In the genomic region with DNA sequence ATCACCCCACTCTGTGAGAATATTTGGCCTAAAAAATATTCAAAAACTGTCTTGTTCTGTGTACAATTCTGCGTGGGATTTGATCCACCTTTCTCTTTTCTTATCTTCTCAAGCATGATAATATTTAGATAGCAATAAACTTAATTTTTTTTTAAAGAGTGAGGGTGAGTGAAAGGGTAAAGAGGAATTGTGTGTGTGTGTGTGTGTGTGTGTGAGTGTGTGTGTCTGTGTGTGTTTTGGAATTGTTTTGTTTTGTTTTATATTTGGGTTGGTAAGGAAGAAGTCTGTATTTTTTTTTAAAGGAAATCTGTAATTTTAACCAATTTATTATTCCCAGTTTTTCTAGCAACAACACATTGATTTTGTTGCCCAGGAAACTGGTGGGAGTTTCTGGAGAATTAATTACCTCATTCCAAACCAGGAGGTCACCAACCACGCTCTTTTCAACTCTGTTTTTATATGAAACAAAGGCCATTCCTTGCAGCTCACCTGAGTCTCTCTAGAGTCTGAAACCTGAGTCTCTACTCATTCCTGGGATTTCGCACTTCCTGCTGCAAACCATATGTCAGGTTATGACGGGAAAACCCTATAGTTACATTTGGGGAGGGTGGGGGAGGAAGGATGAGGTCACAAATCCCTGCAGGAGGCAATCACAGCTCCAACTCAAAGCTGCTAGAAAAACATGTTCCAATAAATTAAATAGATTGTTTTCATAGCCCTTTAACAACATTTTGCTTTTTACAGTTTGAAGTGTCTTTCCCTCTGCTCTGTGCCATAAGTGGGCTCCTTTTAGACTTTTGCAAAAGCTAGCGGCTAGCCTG, we compare ENCODE assay signal across 12 cellular contexts. TPM values are rescaled to one million over a fixed set of nuclear protein-coding genes. Genes with fewer than 3 reads are reported as not detected.
A peak's percentile ranks its signal among the peaks of the same experiment; 100 is the strongest.
DNase-seq lines count a peak whose midpoint lies in the region; ATAC-seq and TF ChIP-seq lines count a peak whose summit lies in the region.
"Had no signal": no experiment of that assay in that cellular context is flagged by ENCODE, and none has a peak within 500 bp of the region (broad histone marks: within the 10 kb centered on the region; RNA-seq: fewer than 3 reads in every experiment).

No MANE protein-coding gene starts in this region.

- intact Hi-C loops in natural killer cell (cut with micrococcal nuclease): no loop called here

- no peak overlapping the region for H3K27ac ChIP-seq in mesendoderm (ENCODE audit: low read depth, low read length)

- H3K4me3 Mint-ChIP-seq in chondrocyte (ENCODE audit: unreplicated experiment): peak overlapping the region; percentile 4
- no peak overlapping the region for H3K4me3 Mint-ChIP-seq in natural killer cell
- H3K4me3 Mint-ChIP-seq: CD4-positive, CD25-positive, alpha-beta regulatory T cell; T-helper 17 cell had no signal

- DNase-seq in DMS53 (lab: John Stamatoyannopoulos, UW) (peak; percentile 87), NCI-H2029 (lab: John Stamatoyannopoulos, UW) (peak; percentile 37), chondrocyte (ENCODE audit: low spot score) (no peak), mesendoderm (peak; percentile 82), natural killer cell (no peak)
- DNase-seq: activated T-cell treated with anti-CD3 and anti-CD28 coated beads, Interleukin-2, amount 50 U/mL, for 1 hour; CD4-positive, CD25-positive, alpha-beta regulatory T cell; midbrain; T-helper 17 cell had no signal

- H3K79me1 ChIP-seq in mesendoderm (ENCODE audit: low read length): no peaks in the 10 kb centered on the region

- no peaks in the 10 kb centered on the region for H3K27me3 ChIP-seq in mesendoderm (ENCODE audit: insufficient read depth, low read length, poor library complexity)

- H3K4me2 ChIP-seq in mesendoderm (ENCODE audit: low read length): no peak overlapping the region

- H2BK120ac ChIP-seq in mesendoderm (ENCODE audit: low read depth, low read length): peak overlapping the region; percentile 62

- ATAC-seq in natural killer cell: no peak
- ATAC-seq in HG03135 (IDR thresholded peaks at IDR 0.05; ENCODE audit: unreplicated experiment): no peak
- ATAC-seq in GM18519 (IDR thresholded peaks at IDR 0.05; ENCODE audit: low FRiP score, unreplicated experiment): no peak
- ATAC-seq in esophagus mucosa: no peak
- ATAC-seq: T-helper 17 cell had no signal

- no peak overlapping the region for H3K23ac ChIP-seq in mesendoderm (ENCODE audit: low read length)

- peaks cover 66% of the 10 kb centered on the region for H3K4me1 Mint-ChIP-seq in chondrocyte (ENCODE audit: low read depth)
- peaks cover 0 to 5% of the 10 kb centered on the region in 2 donors for H3K4me1 Mint-ChIP-seq in natural killer cell

- no peaks in the 10 kb centered on the region for H3K36me3 ChIP-seq in mesendoderm (ENCODE audit: control insufficient read depth, insufficient read depth, low read length)

- H4K5ac ChIP-seq in mesendoderm (ENCODE audit: low read length): no peak overlapping the region

- H2BK5ac ChIP-seq in mesendoderm (ENCODE audit: low read length): no peak overlapping the region

- peak overlapping the region; percentile 93 for H2BK15ac ChIP-seq in mesendoderm (replicated peaks; ENCODE audit: low read depth)

- H3K4me1 ChIP-seq in mesendoderm (ENCODE audit: control insufficient read depth, low read depth, low read length): peaks cover 8% of the 10 kb centered on the region

- H3K56ac ChIP-seq in mesendoderm (ENCODE audit: low read length): peak overlapping the region; percentile 59

- H3K36me3 Mint-ChIP-seq in chondrocyte (ENCODE audit: low read depth) (no peaks in the 10 kb centered on the region), natural killer cell (no peaks in the 10 kb centered on the region)
- H3K36me3 Mint-ChIP-seq: CD4-positive, CD25-positive, alpha-beta regulatory T cell had no signal

- no peak overlapping the region for H4K8ac ChIP-seq in mesendoderm (ENCODE audit: low read depth, low read length)

- no peak overlapping the region for H3K9ac ChIP-seq in mesendoderm (ENCODE audit: low read length)

- no peaks in the 10 kb centered on the region for H3K27me3 Mint-ChIP-seq in chondrocyte (ENCODE audit: low read depth)
- peaks cover 0 to 3% of the 10 kb centered on the region in 2 donors for H3K27me3 Mint-ChIP-seq in natural killer cell (ENCODE audit: low read depth in 2 of 2)

- TF ChIP-seq CTCF in chondrocyte (IDR thresholded peaks at IDR 0.05): no peak
- TF ChIP-seq CTCF in natural killer cell (IDR thresholded peaks at IDR 0.05): no peak

- H3K9me3 Mint-ChIP-seq in chondrocyte (ENCODE audit: low read depth) (no peaks in the 10 kb centered on the region), natural killer cell (no peaks in the 10 kb centered on the region)
- H3K9me3 Mint-ChIP-seq: CD4-positive, CD25-positive, alpha-beta regulatory T cell had no signal

- no peak overlapping the region for H3K4ac ChIP-seq in mesendoderm (ENCODE audit: low read depth, low read length)

- no CpG with 5 or more reads among the region's 5 CpGs for WGBS in mesendoderm (ENCODE audit: extremely low coverage, insufficient coverage, low lambda C conversion rate)

- H3K4me3 ChIP-seq in mesendoderm (ENCODE audit: low read length): no peak overlapping the region

- H3K27ac Mint-ChIP-seq in chondrocyte (ENCODE audit: unreplicated experiment): peak overlapping the region; percentile 62
- no peak overlapping the region for H3K27ac Mint-ChIP-seq in natural killer cell

- H2AK5ac ChIP-seq in mesendoderm (ENCODE audit: low read length): no peak overlapping the region

- no peaks in the 10 kb centered on the region for H3K79me2 ChIP-seq in mesendoderm (ENCODE audit: control insufficient read depth, insufficient read depth, low read length)

- peak overlapping the region; percentile 83 for H3K18ac ChIP-seq in mesendoderm (ENCODE audit: low read length)

RNA-seq across cellular contexts. Expression of a gene that starts 38.1 kb away (rescaled TPM):
- 79.8 to 95.7 TPM (median 80.6 TPM) in 3 replicates for total RNA-seq in chondrocyte
- 25.4 TPM for polyA plus RNA-seq in mesendoderm (2013, experiment 1 of 2)
- polyA plus RNA-seq in mesendoderm (2013, experiment 2 of 2): 26.0 TPM
- total RNA-seq in natural killer cell: 100 to 1,000 TPM; 102 to 118 (median 106) TPM
- total RNA-seq in esophagus mucosa: 45.7 TPM

RNA-seq across cellular contexts. Expression of a gene that starts 46.4 kb away (rescaled TPM):
- 75.1 to 135 TPM (median 80.8 TPM) in 3 replicates for total RNA-seq in chondrocyte
- polyA plus RNA-seq in mesendoderm (2013, experiment 1 of 2): 46.8 TPM
- 50.0 TPM for polyA plus RNA-seq in mesendoderm (2013, experiment 2 of 2)
- total RNA-seq in natural killer cell: 100 to 1,000 TPM; 341 to 437 (median 344) TPM
- total RNA-seq in esophagus mucosa: 40.3 TPM

Comparison
In these comparisons a context has a peak if more than half of its experiments do, and no peak if none do; other contexts are left out.
1. DNase-seq: peak in DMS53 (single experiment), NCI-H2029 (single experiment) and mesendoderm (single experiment); none in chondrocyte (single experiment) and natural killer cell (single experiment).